Comparison of ENCODE assay signal across 8 cellular contexts in genomic region chr2:230865324-230865765, GRCh38. TPM values are rescaled to one million over a fixed set of nuclear protein-coding genes. Genes with fewer than 3 reads are reported as not detected.
DNase-seq lines count a peak whose midpoint lies in the region; ATAC-seq and TF ChIP-seq lines count a peak whose summit lies in the region.

No MANE protein-coding gene starts in this region.

- no peak overlapping the region for H3K27ac Mint-ChIP-seq in HFFc6

- POLR2A ChIA-PET in GM10248 (lab: Yijun Ruan, JAX) = no interaction called here

- DNase-seq in AG20443 (ENCODE audit: low spot score) (peak; percentile 25), HFFc6 (no peak), caudate nucleus (lab: John Stamatoyannopoulos, UW) (peak in 1 of 61 donors; percentile 37), GM10248 (ENCODE audit: extremely low spot score) (no peak), COLO829 (ENCODE audit: low spot score) (no peak)

- peak overlapping the region; percentile 78 for H3K27ac ChIP-seq in caudate nucleus (ENCODE audit: low read depth, low read length)
- peak overlapping the region; percentile 90 for H3K27ac ChIP-seq in muscle layer of colon (ENCODE audit: low read depth, low read length)

- H3K4me3 ChIP-seq in muscle layer of colon (ENCODE audit: low read depth in 1 of 2, low read length in 2 of 2) = peak overlapping the region; percentile 68 to 93

- H3K9me3 Mint-ChIP-seq in HFFc6 = no peaks in the 10 kb centered on the region

- H3K9me3 ChIP-seq in muscle layer of colon (ENCODE audit: low read length) = no peaks in the 10 kb centered on the region

- H3K27me3 Mint-ChIP-seq in HFFc6 (ENCODE audit: insufficient read depth) = peaks cover 15% of the 10 kb centered on the region

- no peak for TF ChIP-seq CTCF in HFFc6 (IDR thresholded peaks at IDR 0.05)
- TF ChIP-seq CTCF in GM10248 (IDR thresholded peaks at IDR 0.05; ENCODE audit: control extremely low read depth, extremely low read depth, low read depth, missing control alignments) = no peak

- H3K27me3 ChIP-seq in muscle layer of colon (ENCODE audit: control insufficient read depth in 1 of 2, insufficient read depth in 2 of 2, low read length in 2 of 2) = no peaks in the 10 kb centered on the region

- H3K9ac ChIP-seq in muscle layer of colon (ENCODE audit: low read length) = no peak overlapping the region

- no peak for ATAC-seq in GM19351 (IDR thresholded peaks at IDR 0.05; ENCODE audit: unreplicated experiment)
- ATAC-seq in GM19452 (IDR thresholded peaks at IDR 0.05; ENCODE audit: unreplicated experiment) = no peak

- H3K36me3 Mint-ChIP-seq in HFFc6 (ENCODE audit: low read depth) = no peaks in the 10 kb centered on the region

- peaks cover 7% of the 10 kb centered on the region for H3K4me1 Mint-ChIP-seq in HFFc6 (ENCODE audit: low read depth)

- CTCF ChIA-PET in GM10248 (lab: Yijun Ruan, JAX) = interaction anchor here (0.7 to 4.0 kb wide), 19 partner anchors 9 to 547 kb away, joined by 3 to 35 read pairs (median 3); partner anchors contain the start of gene GPR55

- peak overlapping the region; percentile 89 for H3K4me3 Mint-ChIP-seq in HFFc6

- peaks cover 39% of the 10 kb centered on the region for H3K4me1 ChIP-seq in muscle layer of colon (ENCODE audit: insufficient read depth, low read length)

- no peaks in the 10 kb centered on the region for H3K36me3 ChIP-seq in muscle layer of colon (ENCODE audit: insufficient read depth, low read length)

RNA-seq across cellular contexts. Expression of gene ITM2C, which starts 0.6 kb away (rescaled TPM):
- total RNA-seq in HFFc6 (2021; fragmentation: NEBNext Ultra II Directional; extraction: Animal tissue kit (Norgen Biotek cat#: 25700)) = 10 to 100 TPM; 28.1 to 53.8 (median 29.4) TPM

RNA-seq across cellular contexts. Expression of gene GPR55, which starts 59.7 kb away (rescaled TPM):
- total RNA-seq in HFFc6 (2021; fragmentation: NEBNext Ultra II Directional; extraction: Animal tissue kit (Norgen Biotek cat#: 25700)) = not detected
